25 cellular contexts compared by ENCODE assay signal in genomic region chr13:99230991-99231390, GRCh38. TPM values are rescaled to one million over a fixed set of nuclear protein-coding genes. Genes with fewer than 3 reads are reported as not detected.
DNase-seq lines count a peak whose midpoint lies in the region; ATAC-seq, FAIRE-seq and TF ChIP-seq lines count a peak whose summit lies in the region.
"Had no signal": no experiment of that assay in that cellular context is flagged by ENCODE, and none has a peak within 500 bp of the region (broad histone marks: within the 10 kb centered on the region; RNA-seq: fewer than 3 reads in every experiment).

No MANE protein-coding gene starts in this region.

- intact Hi-C loops in natural killer cell (cut with micrococcal nuclease) = no loop called here

- H3K4me1 Mint-ChIP-seq in natural killer cell treated with Interleukin-12 subunit alpha and Interleukin-12 subunit beta and Interleukin-15 and Interleukin-18, amount 100 ng/mL, for 72 hours (ENCODE audit: low read depth in 2 of 2) = peaks cover 40 to 51% of the 10 kb centered on the region in 2 donors
- H3K4me1 Mint-ChIP-seq in natural killer cell (peaks cover 56 to 58% of the 10 kb centered on the region in 2 donors), immature natural killer cell (peaks cover 64 to 78% of the 10 kb centered on the region in 2 donors)

- no peaks in the 10 kb centered on the region for H3K27me3 Mint-ChIP-seq in natural killer cell treated with Interleukin-12 subunit alpha and Interleukin-12 subunit beta and Interleukin-15 and Interleukin-18, amount 100 ng/mL, for 72 hours
- H3K27me3 Mint-ChIP-seq in natural killer cell (ENCODE audit: low read depth in 2 of 2) = no peaks in the 10 kb centered on the region
- H3K27me3 Mint-ChIP-seq in immature natural killer cell (ENCODE audit: low read depth in 3 of 3) = peaks cover 0 to 4% (median 3%) of the 10 kb centered on the region in 3 donors
- H3K27me3 Mint-ChIP-seq: activated CD4-positive, alpha-beta T cell treated with anti-CD3 and anti-CD28 coated beads, Interleukin-2, amount 10 ng/mL, durations not matched to agents 7 days and 5 days had no signal

- H3K4me3 ChIP-seq in SU-DHL-6 (ENCODE audit: insufficient read depth, low read length, poor library complexity, severe bottlenecking) (no peak overlapping the region), coronary artery (no peak overlapping the region)
- H3K4me3 ChIP-seq: esophagus squamous epithelium, pancreas, testis had no signal

- peak overlapping the region; percentile 89 for H3K27ac ChIP-seq in SU-DHL-6 (ENCODE audit: low read depth, low read length)
- no peak overlapping the region for H3K27ac ChIP-seq in coronary artery
- H3K27ac ChIP-seq: esophagus squamous epithelium, pancreas, testis, VCaP had no signal

- no peak for ATAC-seq in natural killer cell treated with Interleukin-12 subunit alpha and Interleukin-12 subunit beta and Interleukin-15 and Interleukin-18, amount 100 ng/mL, for 72 hours
- no peak for ATAC-seq in natural killer cell
- ATAC-seq: sciatic nerve had no signal

- H3K9ac ChIP-seq in SU-DHL-6 (ENCODE audit: low read length) = peak overlapping the region; percentile 2; the same call in 1 of the 2 replicates

- FAIRE-seq in urothelium cell line (lab: Jason Lieb, UNC) = no peak
- FAIRE-seq: astrocyte, pancreas had no signal

- H3F3A ChIP-seq in SU-DHL-6 (ENCODE audit: insufficient read depth) = peaks cover 10% of the 10 kb centered on the region; the same call in 1 of the 2 replicates

- peak overlapping the region; percentile 69 for H3K4me2 ChIP-seq in SU-DHL-6 (ENCODE audit: low read depth, low read length, poor library complexity, severe bottlenecking)

- peaks cover 8% of the 10 kb centered on the region for H3K36me3 Mint-ChIP-seq in natural killer cell treated with Interleukin-12 subunit alpha and Interleukin-12 subunit beta and Interleukin-15 and Interleukin-18, amount 100 ng/mL, for 72 hours
- H3K36me3 Mint-ChIP-seq in natural killer cell (no peaks in the 10 kb centered on the region), immature natural killer cell (peaks cover 0 to 4% (median 0%) of the 10 kb centered on the region in 3 donors)

- peaks cover 64% of the 10 kb centered on the region for H3K79me2 ChIP-seq in SU-DHL-6 (ENCODE audit: insufficient read depth, low read length)

- H4K20me1 ChIP-seq in SU-DHL-6 (ENCODE audit: low read depth, low read length) = no peaks in the 10 kb centered on the region

- H3K36me3 ChIP-seq in SU-DHL-6 (ENCODE audit: low read length) = no peaks in the 10 kb centered on the region
- H3K36me3 ChIP-seq: pancreas had no signal

- H2AFZ ChIP-seq in SU-DHL-6 (ENCODE audit: low read depth, low read length, severe bottlenecking) = no peak overlapping the region

- no peaks in the 10 kb centered on the region for H3K9me3 Mint-ChIP-seq in natural killer cell treated with Interleukin-12 subunit alpha and Interleukin-12 subunit beta and Interleukin-15 and Interleukin-18, amount 100 ng/mL, for 72 hours
- no peaks in the 10 kb centered on the region for H3K9me3 Mint-ChIP-seq in natural killer cell
- no peaks in the 10 kb centered on the region for H3K9me3 Mint-ChIP-seq in immature natural killer cell
- H3K9me3 Mint-ChIP-seq: activated naive CD4-positive, alpha-beta T cell treated with anti-CD3 and anti-CD28 coated beads for 36 hours; nephron had no signal

- no peaks in the 10 kb centered on the region for H3K9me3 ChIP-seq in SU-DHL-6 (ENCODE audit: insufficient read depth, low read length)
- H3K9me3 ChIP-seq: esophagus squamous epithelium, pancreas, testis had no signal

- TF ChIP-seq CTCF in natural killer cell (IDR thresholded peaks at IDR 0.05) = no peak
- TF ChIP-seq CTCF in SU-DHL-6 (IDR thresholded peaks at IDR 0.05; ENCODE audit: insufficient read depth, low read length, poor library complexity, severe bottlenecking) = no peak
- TF ChIP-seq CTCF in coronary artery (IDR thresholded peaks at IDR 0.05) = no peak

- no peaks in the 10 kb centered on the region for H3K9me2 ChIP-seq in SU-DHL-6 (replicated peaks; ENCODE audit: insufficient read depth, low read length)

- H3K27ac Mint-ChIP-seq in natural killer cell treated with Interleukin-12 subunit alpha and Interleukin-12 subunit beta and Interleukin-15 and Interleukin-18, amount 100 ng/mL, for 72 hours = peak overlapping the region; percentile 82 to 83
- no peak overlapping the region for H3K27ac Mint-ChIP-seq in natural killer cell
- peak overlapping the region in 4 of 6 donors; percentile 7 to 89 (median 52) for H3K27ac Mint-ChIP-seq in immature natural killer cell
- H3K27ac Mint-ChIP-seq: nephron had no signal

- peak overlapping the region; percentile 50 for H3K4me3 Mint-ChIP-seq in natural killer cell treated with Interleukin-12 subunit alpha and Interleukin-12 subunit beta and Interleukin-15 and Interleukin-18, amount 100 ng/mL, for 72 hours
- H3K4me3 Mint-ChIP-seq in natural killer cell (no peak overlapping the region), immature natural killer cell (peak overlapping the region in 1 of 5 donors; percentile 48)
- H3K4me3 Mint-ChIP-seq: activated CD4-positive, alpha-beta T cell treated with anti-CD3 and anti-CD28 coated beads, Interleukin-2, amount 10 ng/mL, durations not matched to agents 7 days and 5 days; activated naive CD4-positive, alpha-beta T cell treated with anti-CD3 and anti-CD28 coated beads for 36 hours; nephron had no signal

- H3K27me3 ChIP-seq in SU-DHL-6 (ENCODE audit: low read length) = no peaks in the 10 kb centered on the region
- H3K27me3 ChIP-seq: esophagus squamous epithelium, pancreas, testis had no signal

- DNase-seq in natural killer cell treated with Interleukin-12 subunit alpha and Interleukin-12 subunit beta and Interleukin-15 and Interleukin-18, amount 100 ng/mL, for 72 hours (ENCODE audit: low spot score) = no peak
- DNase-seq in natural killer cell = no peak
- no peak for DNase-seq in immature natural killer cell
- no peak for DNase-seq in NCI-H1092 (lab: John Stamatoyannopoulos, UW)
- no peak for DNase-seq in urothelium cell line (ENCODE audit: low spot score)
- no peak for DNase-seq in coronary artery (ENCODE audit: low spot score)
- DNase-seq: activated CD4-positive, alpha-beta T cell treated with anti-CD3 and anti-CD28 coated beads, Interleukin-2, amount 10 ng/mL, durations not matched to agents 7 days and 5 days; activated naive CD4-positive, alpha-beta T cell treated with anti-CD3 and anti-CD28 coated beads for 36 hours; activated T-cell treated with anti-CD3 and anti-CD28 coated beads for 4 hours; DMS79 treated with DMSO at 0.1 percent for 48 hours; effector CD8-positive, alpha-beta T cell; esophagus squamous epithelium; HCEC 1CT; mesenchymal stem cell; NCI-H1436 treated with DMSO at 0.1 percent for 48 hours; NCI-H82; pancreas; testis had no signal

RNA-seq across cellular contexts. Expression of gene GPR18, which starts 27.2 kb away (rescaled TPM):
- total RNA-seq in natural killer cell treated with Interleukin-12 subunit alpha and Interleukin-12 subunit beta and Interleukin-15 and Interleukin-18, amount 100 ng/mL, for 72 hours = 10 to 100 TPM; 13.0 to 20.6 TPM
- 10 to 100 TPM; 11.4 to 41.7 (median 25.5) TPM for total RNA-seq in natural killer cell
- 10 to 100 TPM; 10.1 to 30.0 (median 21.1) TPM for polyA plus RNA-seq in immature natural killer cell
- total RNA-seq: cerebellum, sciatic nerve had no signal
- polyA plus RNA-seq: AG04450 had no signal

RNA-seq across cellular contexts. Expression of gene UBAC2, which starts 30.3 kb away (rescaled TPM):
- total RNA-seq in natural killer cell treated with Interleukin-12 subunit alpha and Interleukin-12 subunit beta and Interleukin-15 and Interleukin-18, amount 100 ng/mL, for 72 hours = 10 to 100 TPM; 55.9 to 58.0 TPM
- total RNA-seq in natural killer cell = 10 to 100 TPM; 50.6 to 59.1 (median 56.4) TPM
- 100 to 1,000 TPM; 114 to 130 (median 115) TPM for polyA plus RNA-seq in immature natural killer cell

Comparison
In these comparisons a context has a peak if more than half of its experiments do, and no peak if none do; other contexts are left out.
1. H3K27ac Mint-ChIP-seq: peak in natural killer cell treated with Interleukin-12 subunit alpha and Interleukin-12 subunit beta and Interleukin-15 and Interleukin-18, amount 100 ng/mL, for 72 hours (2 of 2) and immature natural killer cell (4 of 6); none in natural killer cell (0 of 2).